In the genomic region with DNA sequence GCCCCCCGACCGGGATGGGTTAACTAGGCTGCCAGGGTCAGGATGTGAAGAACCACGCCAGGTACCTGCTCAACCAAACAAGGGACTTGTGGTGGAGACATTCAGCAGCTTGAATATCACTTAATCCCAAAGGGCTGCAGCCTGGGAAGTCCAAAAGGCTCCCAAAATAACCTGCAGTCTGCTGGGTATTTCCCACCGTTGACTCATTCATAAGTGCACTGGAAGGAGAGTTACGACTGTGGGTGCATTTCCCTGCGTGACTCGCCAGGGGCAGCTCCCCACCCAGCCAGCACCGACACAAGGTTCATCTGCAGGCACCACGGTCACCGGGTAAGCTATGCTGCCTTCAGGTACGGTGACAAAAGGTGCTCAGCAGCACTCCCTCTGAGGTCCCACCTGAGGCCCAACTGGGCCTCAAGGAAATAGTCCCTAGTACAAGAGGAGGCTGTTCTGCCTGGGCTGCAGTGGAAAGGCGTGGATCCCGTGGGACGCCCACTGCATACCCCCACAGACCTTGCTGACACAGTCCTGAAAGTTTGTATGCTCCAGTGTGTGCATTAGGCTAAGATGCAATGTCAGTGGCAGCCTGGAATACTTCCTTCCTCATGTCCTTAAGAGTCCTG, we compare ENCODE assay signal across 1 cellular context.
TF ChIP-seq lines count a peak whose summit lies in the region.

No MANE protein-coding gene starts in this region.

TF ChIP-seq in GM23338, 12 proteins besides CTCF, POLR2A, EP300 and RAD21 (continued from another document):
- no peak for TF ChIP-seq ZNF462 (CRISPR knock-in tag; IDR thresholded peaks at IDR 0.05)
